Comparison of ENCODE assay signal across 31 cellular contexts in the genomic region with DNA sequence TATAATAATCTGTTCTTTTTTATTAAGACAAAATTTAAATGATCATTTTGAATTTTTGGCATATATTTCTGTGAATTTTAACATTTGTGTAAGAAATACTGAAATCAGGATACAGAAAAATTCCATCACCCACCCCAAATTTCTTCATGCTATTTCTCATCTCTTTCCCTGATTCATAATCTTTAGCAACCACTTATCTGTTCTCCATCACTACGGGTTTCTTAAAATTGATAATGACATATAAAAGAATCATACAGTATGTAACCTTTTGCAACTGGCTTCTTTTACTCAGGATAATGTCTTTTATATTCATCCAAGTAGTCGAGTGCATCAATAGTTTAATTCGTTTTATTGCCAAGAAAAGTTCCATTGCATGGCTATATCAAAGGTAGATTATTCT.
"Had no signal": no experiment of that assay in that cellular context is flagged by ENCODE, and none has a peak within 500 bp of the region (broad histone marks: within the 10 kb centered on the region; RNA-seq: fewer than 3 reads in every experiment).

No MANE protein-coding gene starts in this region.

- ATAC-seq: activated naive CD4-positive, alpha-beta T cell treated with anti-CD3 and anti-CD28 coated beads, Interleukin-2, amount 50 U/mL, for 72 hours; activated naive CD8-positive, alpha-beta T cell treated with anti-CD3 and anti-CD28 coated beads, Interleukin-2, amount 50 U/mL, for 24 hours; activated T-cell treated with anti-CD3 and anti-CD28 coated beads, Interleukin-2, amount 50 U/mL, for 4 hours; activated T-cell treated with anti-CD3 and anti-CD28 coated beads, Interleukin-2, amount 50 U/mL, for 72 hours; activated T-helper 17 cell treated with anti-CD3 and anti-CD28 coated beads, Interleukin-2, amount 50 U/mL, for 72 hours; body of pancreas had no signal

- H3K27ac ChIP-seq: adrenal gland, ascending aorta, body of pancreas, brain microvascular endothelial cell, breast epithelium, cardiac muscle cell had no signal

- H3K36me3 ChIP-seq: adrenal gland, ascending aorta, brain microvascular endothelial cell, breast epithelium, cardiac muscle cell had no signal

- H3K27me3 ChIP-seq: adrenal gland, ascending aorta, body of pancreas, brain microvascular endothelial cell, breast epithelium, cardiac muscle cell had no signal

- H3K4me3 ChIP-seq: adrenal gland, ascending aorta, body of pancreas, breast epithelium, cardiac muscle cell had no signal

- H3K9me3 ChIP-seq: ascending aorta, body of pancreas, breast epithelium had no signal

- DNase-seq: activated effector memory CD4-positive, alpha-beta T cell treated with anti-CD3 and anti-CD28 coated beads, Interleukin-2, amount 50 U/mL, for 16 hours; activated effector memory CD4-positive, alpha-beta T cell treated with Interleukin-2 at 50 U/mL for 16 hours; activated gamma-delta T cell; activated gamma-delta T cell treated with Interleukin-2 at 50 U/mL for 16 hours; activated naive CD4-positive, alpha-beta T cell; activated naive CD4-positive, alpha-beta T cell treated with anti-CD3 and anti-CD28 coated beads for 36 hours; activated naive CD4-positive, alpha-beta T cell treated with anti-CD3 and anti-CD28 coated beads, Interleukin-2, amount 10 ng/mL, durations not matched to agents 7 days and 5 days; activated naive CD4-positive, alpha-beta T cell treated with anti-CD3 and anti-CD28 coated beads, Interleukin-2, amount 50 U/mL, for 16 hours; activated naive CD4-positive, alpha-beta T cell treated with Interleukin-2 at 50 U/mL for 16 hours; activated naive CD8-positive, alpha-beta T cell treated with anti-CD3 and anti-CD28 coated beads for 36 hours; activated naive CD8-positive, alpha-beta T cell treated with anti-CD3 and anti-CD28 coated beads, Interleukin-2, amount 10 ng/mL, durations not matched to agents 7 days and 5 days; activated naive CD8-positive, alpha-beta T cell treated with anti-CD3 and anti-CD28 coated beads, Interleukin-2, amount 50 U/mL, for 24 hours; activated T-cell treated with anti-CD3 and anti-CD28 coated beads, Interleukin-2, amount 50 U/mL, for 24 hours; activated T-cell treated with anti-CD3 and anti-CD28 coated beads, Interleukin-2, amount 50 U/mL, for 4 hours; activated T-cell treated with anti-CD3 and anti-CD28 coated beads, Interleukin-2, amount 50 U/mL, for 48 hours; activated T-cell treated with anti-CD3 and anti-CD28 coated beads, Interleukin-2, amount 50 U/mL, for 72 hours; adrenal gland; amniotic stem cell; amygdala; anterior cingulate cortex; aorta; body of pancreas; brain microvascular endothelial cell; caudate nucleus; central memory CD4-positive, alpha-beta T cell; cerebellar nuclear complex had no signal

- H3K4me1 ChIP-seq: adrenal gland, ascending aorta, body of pancreas, breast epithelium had no signal
